Comparison of ENCODE assay signal across 2 cellular contexts in genomic region chr12:2986876-2987275, GRCh38.
TF ChIP-seq lines count a peak whose summit lies in the region.

No MANE protein-coding gene starts in this region.

TF ChIP-seq in GM23338, 12 proteins besides CTCF, POLR2A, EP300 and RAD21 (continued from another document):
- TF ChIP-seq EZH2phosphoT487 (IDR thresholded peaks at IDR 0.05; ENCODE audit: unreplicated experiment) (no peak), NANOG (IDR thresholded peaks at IDR 0.05; ENCODE audit: borderline replicate concordance) (no peak), ZNF114 (CRISPR knock-in tag; IDR thresholded peaks at IDR 0.05) (no peak), JUNB (IDR thresholded peaks at IDR 0.05; ENCODE audit: unreplicated experiment) (no peak), CREB1 (CRISPR knock-in tag; IDR thresholded peaks at IDR 0.05; ENCODE audit: low read depth) (no peak)

TF ChIP-seq in WTC11, 78 proteins besides CTCF, POLR2A, EP300 and RAD21 (continued from another document):
- no peak for TF ChIP-seq E2F4 (CRISPR knock-in tag; IDR thresholded peaks at IDR 0.05; ENCODE audit: borderline replicate concordance, low read depth)
- no peak for TF ChIP-seq ATF6 (CRISPR knock-in tag; IDR thresholded peaks at IDR 0.05)
